ENCODE assay signal across 11 cellular contexts in genomic region chr1:208499021-208499420, GRCh38.
"Had no signal": no experiment of that assay in that cellular context is flagged by ENCODE, and none has a peak within 500 bp of the region (broad histone marks: within the 10 kb centered on the region; RNA-seq: fewer than 3 reads in every experiment).

No MANE protein-coding gene starts in this region.

- H3K4me3 ChIP-seq: lower lobe of right lung, sigmoid colon, spleen, thoracic aorta, upper lobe of right lung had no signal

- H3K4me1 ChIP-seq: lower lobe of right lung, sigmoid colon, spleen, upper lobe of right lung had no signal

- H3K27ac ChIP-seq: lower lobe of right lung, sigmoid colon, spleen, thoracic aorta, upper lobe of right lung had no signal

- H3K27me3 ChIP-seq: sigmoid colon, upper lobe of right lung had no signal

- FAIRE-seq: astrocyte had no signal

- H3K9me3 ChIP-seq: lower lobe of right lung, sigmoid colon, thoracic aorta, upper lobe of right lung had no signal

- H3K36me3 ChIP-seq: lower lobe of right lung, sigmoid colon, spleen, thoracic aorta, upper lobe of right lung had no signal

- DNase-seq: activated CD4-positive, alpha-beta T cell treated with anti-CD3 and anti-CD28 coated beads, Interleukin-2, amount 50 U/mL, for 48 hours; activated naive CD4-positive, alpha-beta T cell treated with anti-CD3 and anti-CD28 coated beads, Interleukin-2, amount 10 ng/mL, durations not matched to agents 7 days and 5 days; erythroblast; left colon; lower lobe of right lung; sigmoid colon; spleen; T-helper 9 cell; upper lobe of right lung had no signal
